Comparison of ENCODE assay signal across 8 cellular contexts in genomic region chr11:4740735-4741134, GRCh38. TPM values are rescaled to one million over a fixed set of nuclear protein-coding genes. Genes with fewer than 3 reads are reported as not detected.
"Had no signal": no experiment of that assay in that cellular context is flagged by ENCODE, and none has a peak within 500 bp of the region (broad histone marks: within the 10 kb centered on the region; RNA-seq: fewer than 3 reads in every experiment).

No MANE protein-coding gene starts in this region.

- H3K4me3 ChIP-seq: K562 had no signal

- DNase-seq: IMR-90, KBM-7 had no signal

- ATAC-seq: HepG2, K562 had no signal

- H3K27ac ChIP-seq: HL-60 had no signal

RNA-seq across cellular contexts. Expression of gene OR51F1, which starts 29.0 kb away (rescaled TPM):
- total RNA-seq: HepG2, HT-29, HT1080, IMR-90, K562 had no signal
- polyA plus RNA-seq: HepG2, IgD-negative memory B cell, IMR-90, K562 had no signal

RNA-seq across cellular contexts. Expression of gene MMP26, which starts 36.2 kb away (rescaled TPM):
- total RNA-seq: HepG2, HT-29, HT1080, IMR-90, K562 had no signal
- polyA plus RNA-seq: HepG2, IgD-negative memory B cell, IMR-90, K562 had no signal

RNA-seq across cellular contexts. Expression of gene OR51E2, which starts 43.1 kb away (rescaled TPM):
- total RNA-seq: HepG2, HT1080, K562 had no signal
- polyA plus RNA-seq: HepG2, IgD-negative memory B cell, K562 had no signal
